In the genomic region with DNA sequence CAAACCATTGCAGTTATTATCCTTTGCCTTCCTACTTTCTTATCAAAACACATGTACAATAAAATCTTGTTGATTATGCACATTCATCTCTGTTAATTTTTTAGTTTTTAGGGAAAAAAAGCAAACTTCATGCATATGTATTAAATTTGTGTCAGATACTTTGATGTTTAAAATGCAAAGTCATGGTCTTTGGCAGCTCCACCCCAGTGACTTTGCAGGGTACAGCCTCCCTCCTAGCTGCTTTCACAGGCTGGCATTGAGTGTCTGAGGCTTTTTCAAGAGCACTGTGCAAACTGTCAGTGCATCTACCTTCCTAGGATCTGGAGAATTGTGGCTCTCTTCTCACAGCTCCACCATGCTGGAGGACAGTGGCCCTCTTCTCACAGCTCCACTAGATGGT, we compare ENCODE assay signal across 16 cellular contexts.
"Had no signal": no experiment of that assay in that cellular context is flagged by ENCODE, and none has a peak within 500 bp of the region (broad histone marks: within the 10 kb centered on the region; RNA-seq: fewer than 3 reads in every experiment).

No MANE protein-coding gene starts in this region.

- DNase-seq: activated CD4-positive, alpha-beta T cell treated with anti-CD3 and anti-CD28 coated beads, Interleukin-2, amount 50 U/mL, for 48 hours; activated gamma-delta T cell; dermis blood vessel endothelial cell; effector memory CD4-positive, alpha-beta T cell; esophagus squamous epithelium; foreskin melanocyte; left ventricle myocardium inferior; stimulated activated CD4-positive, alpha-beta T cell treated with anti-CD3 and anti-CD28 coated beads, Interleukin-12 subunit alpha, Interleukin-12 subunit beta, amount 100 ng/mL, for 4 hours; stimulated activated CD4-positive, alpha-beta T cell treated with anti-CD3 and anti-CD28 coated beads, Interleukin-1b, Interleukin-23, amount 100 ng/mL, for 48 hours; stimulated activated CD8-positive, alpha-beta memory T cell treated with anti-CD3 and anti-CD28 coated beads, Interleukin-4, amount 100 ng/mL, for 48 hours; stimulated activated naive CD4-positive, alpha-beta T cell treated with Interleukin-2 at 50 U/mL for 16 hours; T-helper 1 cell; T-helper 9 cell; tibial artery had no signal

- H3K4me3 ChIP-seq: esophagus squamous epithelium, left ventricle myocardium inferior, tibial artery had no signal

- FAIRE-seq: endothelial cell of umbilical vein had no signal

- H3K9me3 ChIP-seq: esophagus squamous epithelium, tibial artery had no signal

- H3K27me3 ChIP-seq: esophagus squamous epithelium, tibial artery had no signal

- H3K36me3 ChIP-seq: esophagus squamous epithelium, left ventricle myocardium inferior, tibial artery had no signal

- H3K27ac ChIP-seq: esophagus squamous epithelium, left ventricle myocardium inferior, tibial artery, VCaP had no signal

- H3K4me1 ChIP-seq: esophagus squamous epithelium, left ventricle myocardium inferior, tibial artery had no signal
